In the genomic region with DNA sequence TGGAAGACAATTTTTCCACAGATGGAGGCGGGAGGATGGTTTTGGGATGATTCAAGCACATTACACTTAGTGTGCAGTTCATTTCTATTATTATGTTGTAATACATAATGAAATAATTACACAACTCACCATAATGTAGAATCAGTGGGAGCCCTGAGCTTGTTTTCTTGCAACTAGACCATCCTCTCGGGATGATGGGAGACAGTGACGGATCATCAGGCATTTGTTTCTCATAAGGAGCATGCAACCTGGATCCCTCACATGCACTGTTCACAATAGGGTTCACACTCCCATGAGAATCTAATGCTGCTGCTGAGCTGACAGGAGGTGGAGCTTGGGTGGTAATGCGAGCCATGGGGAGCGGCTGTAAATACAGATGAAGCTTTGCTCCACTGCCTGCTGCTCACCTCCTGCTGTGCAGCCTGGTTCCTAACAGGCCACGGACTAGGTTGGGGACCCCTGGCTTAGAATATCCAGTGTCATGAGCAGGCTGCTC, we compare ENCODE assay signal across 15 cellular contexts. TPM values are rescaled to one million over a fixed set of nuclear protein-coding genes. Genes with fewer than 3 reads are reported as not detected.
A peak's percentile ranks its signal among the peaks of the same experiment; 100 is the strongest.
DNase-seq lines count a peak whose midpoint lies in the region; TF ChIP-seq lines count a peak whose summit lies in the region.
"Had no signal": no experiment of that assay in that cellular context is flagged by ENCODE, and none has a peak within 500 bp of the region (broad histone marks: within the 10 kb centered on the region; RNA-seq: fewer than 3 reads in every experiment).

No MANE protein-coding gene starts in this region.

- H3K36me3 ChIP-seq in adipocyte (ENCODE audit: control insufficient read depth, insufficient read depth, low read length, severe bottlenecking) (peaks cover 4% of the 10 kb centered on the region), mesenchymal stem cell (ENCODE audit: control insufficient read depth in 1 of 2, insufficient read depth in 2 of 2, low read depth in 1 of 2, low read length in 2 of 2) (peaks cover 6 to 9% of the 10 kb centered on the region in 2 experiments), adrenal gland (replicated peaks in 1 of 2) (peaks cover 0 to 8% of the 10 kb centered on the region in 2 donors)

- 49% methylated on average over 5 of the region's 6 CpGs for WGBS in mesenchymal stem cell
- 81 to 95% (median 83%) methylated on average over 4 to 6 of the region's 6 CpGs for WGBS in adrenal gland, 4 donors

- H2BK120ac ChIP-seq in mesenchymal stem cell (ENCODE audit: low read depth, low read length), result no peak overlapping the region

- no peak overlapping the region for H3K14ac ChIP-seq in mesenchymal stem cell (ENCODE audit: low read length in 2 of 2)

- TF ChIP-seq POLR2A in adrenal gland (IDR thresholded peaks at IDR 0.05), result no peak

- H3K79me1 ChIP-seq in mesenchymal stem cell (replicated peaks; ENCODE audit: low read length, poor library complexity, severe bottlenecking), result peaks cover 4% of the 10 kb centered on the region

- no peak for TF ChIP-seq EP300 in Ishikawa (IDR thresholded peaks at IDR 0.05; ENCODE audit: borderline replicate concordance)

- H3K4me1 ChIP-seq in adipocyte (ENCODE audit: control insufficient read depth, insufficient read depth, low read length) (peaks cover 37% of the 10 kb centered on the region), mesenchymal stem cell (ENCODE audit: control insufficient read depth, insufficient read depth, low read depth, low read length) (peaks cover 20% of the 10 kb centered on the region), adrenal gland (replicated peaks in 1 of 2) (peaks cover 12 to 21% of the 10 kb centered on the region in 2 donors)

- no peak overlapping the region for H4K91ac ChIP-seq in mesenchymal stem cell (ENCODE audit: low read length)

- H3K27ac ChIP-seq in mesenchymal stem cell (ENCODE audit: low read length, poor library complexity, severe bottlenecking) (no peak overlapping the region), adrenal gland (no peak overlapping the region)
- H3K27ac ChIP-seq: lower lobe of right lung had no signal

- no peak for TF ChIP-seq RAD21 in Ishikawa (IDR thresholded peaks at IDR 0.05; ENCODE audit: low read depth)

- H2BK12ac ChIP-seq in mesenchymal stem cell (ENCODE audit: low read length in 2 of 2), result no peak overlapping the region

- no peak overlapping the region for H2BK5ac ChIP-seq in mesenchymal stem cell (ENCODE audit: low read depth, low read length, poor library complexity, severe bottlenecking)

- H3K27me3 ChIP-seq in adipocyte (replicated peaks; ENCODE audit: control insufficient read depth, insufficient read depth, low read length) (no peaks in the 10 kb centered on the region), mesenchymal stem cell (ENCODE audit: control insufficient read depth in 1 of 2, insufficient read depth in 1 of 2, low read length in 2 of 2) (no peaks in the 10 kb centered on the region), adrenal gland (no peaks in the 10 kb centered on the region)

- no peaks in the 10 kb centered on the region for H3K9me3 ChIP-seq in adipocyte (ENCODE audit: control insufficient read depth, low read length)
- no peaks in the 10 kb centered on the region for H3K9me3 ChIP-seq in mesenchymal stem cell (ENCODE audit: control insufficient read depth, low read length)
- H3K9me3 ChIP-seq in adrenal gland (replicated peaks in 1 of 3), result no peaks in the 10 kb centered on the region
- H3K9me3 ChIP-seq: lower lobe of right lung had no signal

- no peak overlapping the region for H2AFZ ChIP-seq in mesenchymal stem cell (ENCODE audit: low read depth, low read length)

- intact Hi-C loops in adrenal gland (cut with DNase I), result no loop called here

- H3K18ac ChIP-seq in mesenchymal stem cell (ENCODE audit: low read depth in 1 of 2, low read length in 2 of 2), result no peak overlapping the region

- H2AK5ac ChIP-seq in mesenchymal stem cell (ENCODE audit: low read length, severe bottlenecking), result no peak overlapping the region

- H3K4ac ChIP-seq in mesenchymal stem cell (ENCODE audit: low read depth in 1 of 2, low read length in 2 of 2), result no peak overlapping the region

- no peak overlapping the region for H2BK15ac ChIP-seq in mesenchymal stem cell (ENCODE audit: low read depth, poor library complexity, severe bottlenecking)

- no peak overlapping the region for H4K8ac ChIP-seq in mesenchymal stem cell (ENCODE audit: low read length)

- H3K9ac ChIP-seq in adipocyte (ENCODE audit: low read length) (no peak overlapping the region), mesenchymal stem cell (ENCODE audit: low read length) (peak overlapping the region; percentile 47)

- peak; percentile 18 for DNase-seq in ELF-1 (ENCODE audit: low read depth, low spot score)
- DNase-seq in adipocyte (ENCODE audit: low read depth), result peak; percentile 44
- DNase-seq in mesenchymal stem cell, result peak; percentile 42
- DNase-seq in dermis blood vessel endothelial cell, result no peak
- no peak for DNase-seq in GF-D8 (lab: John Stamatoyannopoulos, UW)
- DNase-seq in adrenal gland, result no peak
- DNase-seq in DMS114 treated with DMSO at 0.1 percent for 48 hours (lab: John Stamatoyannopoulos, UW; ENCODE audit: unreplicated experiment), result no peak
- DNase-seq: activated CD8-positive, alpha-beta memory T cell treated with anti-CD3 and anti-CD28 coated beads, Interleukin-2, amount 50 U/mL, for 4 hours; activated naive CD8-positive, alpha-beta T cell treated with anti-CD3 and anti-CD28 coated beads, Interleukin-2, amount 50 U/mL, for 24 hours; CD8-positive, alpha-beta memory T cell; effector CD4-positive, alpha-beta T cell; lower lobe of right lung; NCI-H2029 treated with DMSO at 0.1 percent for 48 hours; occipital lobe had no signal

- H3K23ac ChIP-seq in mesenchymal stem cell (ENCODE audit: low read length in 2 of 2), result no peak overlapping the region

- TF ChIP-seq CTCF in adrenal gland (IDR thresholded peaks at IDR 0.05), result no peak

- no peak overlapping the region for H3K4me3 ChIP-seq in adipocyte (ENCODE audit: low read length)
- H3K4me3 ChIP-seq in mesenchymal stem cell (ENCODE audit: insufficient read depth in 1 of 2, low read depth in 1 of 2, low read length in 2 of 2), result peak overlapping the region in 1 of 2 experiments; percentile 41
- H3K4me3 ChIP-seq in adrenal gland, result no peak overlapping the region
- H3K4me3 ChIP-seq: lower lobe of right lung had no signal

- no peak overlapping the region for H3K4me2 ChIP-seq in mesenchymal stem cell (ENCODE audit: low read length, poor library complexity, severe bottlenecking)

TF ChIP-seq in Ishikawa, 13 proteins besides CTCF, POLR2A, EP300 and RAD21:
- TF ChIP-seq ZBTB7A (IDR thresholded peaks at IDR 0.05; ENCODE audit: low read depth) (0 out of 2 replicates have a peak, but pooled peaks have one; percentile 39), CREB1 (IDR thresholded peaks at IDR 0.05; ENCODE audit: low read depth) (no peak), NFIC (IDR thresholded peaks at IDR 0.05) (no peak)
- TF ChIP-seq, protein P1, sequence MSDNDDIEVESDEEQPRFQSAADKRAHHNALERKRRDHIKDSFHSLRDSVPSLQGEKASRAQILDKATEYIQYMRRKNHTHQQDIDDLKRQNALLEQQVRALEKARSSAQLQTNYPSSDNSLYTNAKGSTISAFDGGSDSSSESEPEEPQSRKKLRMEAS (IDR thresholded peaks at IDR 0.05), result peak; percentile 52

RNA-seq across cellular contexts. Expression of a gene that starts 1.6 kb away (rescaled TPM):
- polyA plus RNA-seq in mesenchymal stem cell (2013, experiment 1 of 2), result 0.99 TPM
- polyA plus RNA-seq in mesenchymal stem cell (2013, experiment 2 of 2), result 0.55 TPM
- total RNA-seq in dermis blood vessel endothelial cell, result 0.47 and 1.2 TPM in 2 replicates
- total RNA-seq in adrenal gland, result 1 to 10 TPM in 5 of 8 donors, under 1 TPM in 1, not detected in 2; 0.71 to 3.2 (median 1.6) TPM
- 1 to 10 TPM; 2.4 to 5.2 (median 4.8) TPM for polyA plus RNA-seq in adrenal gland

RNA-seq across cellular contexts. Expression of a gene that starts 1.9 kb away (rescaled TPM):
- polyA plus RNA-seq in mesenchymal stem cell (2013, experiment 1 of 2), result 275 TPM
- polyA plus RNA-seq in mesenchymal stem cell (2013, experiment 2 of 2), result 281 TPM
- total RNA-seq in dermis blood vessel endothelial cell (370 and 397 TPM in 2 replicates), adrenal gland (100 to 1,000 TPM; 157 to 340 (median 177) TPM)
- 100 to 1,000 TPM in 1 of 3 donors, 10 to 100 TPM in 2; 43.4 to 285 (median 53.4) TPM for polyA plus RNA-seq in adrenal gland

RNA-seq across cellular contexts. Expression of a gene that starts 21.4 kb away (rescaled TPM):
- 23.7 TPM for polyA plus RNA-seq in mesenchymal stem cell (2013, experiment 1 of 2)
- polyA plus RNA-seq in mesenchymal stem cell (2013, experiment 2 of 2), result 24.2 TPM
- total RNA-seq in dermis blood vessel endothelial cell (11.2 and 11.7 TPM in 2 replicates), adrenal gland (10 to 100 TPM; 13.4 to 29.2 (median 20.5) TPM)
- 10 to 100 TPM; 19.9 to 53.0 (median 41.4) TPM for polyA plus RNA-seq in adrenal gland

RNA-seq across cellular contexts. Expression of a gene that starts 21.5 kb away (rescaled TPM):
- 30.0 TPM for polyA plus RNA-seq in mesenchymal stem cell (2013, experiment 1 of 2)
- polyA plus RNA-seq in mesenchymal stem cell (2013, experiment 2 of 2), result 30.1 TPM
- total RNA-seq in dermis blood vessel endothelial cell (15.3 and 31.1 TPM in 2 replicates), adrenal gland (100 to 1,000 TPM in 1 of 8 donors, 10 to 100 TPM in 7; 53.0 to 111 (median 72.8) TPM)
- 10 to 100 TPM; 55.7 to 96.3 (median 79.9) TPM for polyA plus RNA-seq in adrenal gland

RNA-seq across cellular contexts. Expression of a gene that starts 29.8 kb away (rescaled TPM):
- 1,924 TPM for polyA plus RNA-seq in mesenchymal stem cell (2013, experiment 1 of 2)
- polyA plus RNA-seq in mesenchymal stem cell (2013, experiment 2 of 2), result 1,950 TPM
- total RNA-seq in dermis blood vessel endothelial cell, result 1,936 and 2,833 TPM in 2 replicates
- 1,000 to 10,000 TPM; 1,947 to 3,128 (median 2,296) TPM for total RNA-seq in adrenal gland
- 1,000 to 10,000 TPM; 1,875 to 3,598 (median 2,830) TPM for polyA plus RNA-seq in adrenal gland

Comparison
In these comparisons a context has a peak if more than half of its experiments do, and no peak if none do; other contexts are left out.
1. DNase-seq: peak in ELF-1 (single experiment), adipocyte (single experiment) and mesenchymal stem cell (single experiment); none in dermis blood vessel endothelial cell (single experiment), GF-D8 (single experiment), adrenal gland (0 of 7) and DMS114 treated with DMSO at 0.1 percent for 48 hours (single experiment).